Comparison of ENCODE assay signal across 8 cellular contexts in genomic region chr18:45690975-45691815, GRCh38. TPM values are rescaled to one million over a fixed set of nuclear protein-coding genes. Genes with fewer than 3 reads are reported as not detected.
DNase-seq lines count a peak whose midpoint lies in the region; ATAC-seq and TF ChIP-seq lines count a peak whose summit lies in the region.

No MANE protein-coding gene starts in this region.

- H3K27me3 ChIP-seq in KMS-11 (ENCODE audit: insufficient read depth, low read depth): no peaks in the 10 kb centered on the region
- no peaks in the 10 kb centered on the region for H3K27me3 ChIP-seq in testis

- no peak overlapping the region for H3K27ac ChIP-seq in KMS-11
- H3K27ac ChIP-seq in testis: no peak overlapping the region

- no peaks in the 10 kb centered on the region for H3K9me3 ChIP-seq in testis

- 10 to 13% methylated on average over 12 of the region's 12 CpGs for WGBS in testis, 2 donors

- no peaks in the 10 kb centered on the region for H4K20me1 ChIP-seq in KMS-11 (ENCODE audit: insufficient read depth)

- H3K4me1 ChIP-seq in KMS-11 (ENCODE audit: low read depth, poor library complexity, severe bottlenecking): peaks cover 33% of the 10 kb centered on the region
- peaks cover 4% of the 10 kb centered on the region for H3K4me1 ChIP-seq in testis

- TF ChIP-seq POLR2A in testis (IDR thresholded peaks at IDR 0.05): no peak

- H3K36me3 ChIP-seq in KMS-11 (ENCODE audit: insufficient read depth) (no peaks in the 10 kb centered on the region), testis (ENCODE audit: low read depth, missing control alignments) (no peaks in the 10 kb centered on the region)

- intact Hi-C loops in testis (cut with DNase I; ENCODE audit: low total_unique reads): loop anchor here (10.0 kb wide), 1 partner anchor 194 kb away; no protein-coding TSS in a partner anchor

- TF ChIP-seq CTCF in KMS-11 (conservative IDR thresholded peaks at IDR 0.05; ENCODE audit: low read depth, low read length) (peak; percentile 97), testis (IDR thresholded peaks at IDR 0.05) (peak; percentile 54 to 71 (median 69))

- H3K4me3 ChIP-seq in KMS-11 (IDR thresholded peaks at IDR 0.05; ENCODE audit: insufficient read depth, low read depth, low read length) (no peak overlapping the region), testis (no peak overlapping the region)

- DNase-seq in DMS 273 (lab: John Stamatoyannopoulos, UW; ENCODE audit: unreplicated experiment) (peak; percentile 89), RKO (ENCODE audit: low spot score) (peak; percentile 70), foreskin melanocyte (peak; percentile 59), non-pigmented ciliary epithelial cell (ENCODE audit: low read depth) (peak; percentile 35), testis (peak; percentile 87)
- peak; percentile 49 to 64 for DNase-seq in activated T-helper 1 cell treated with anti-CD3 and anti-CD28 coated beads, Interleukin-2, amount 50 U/mL, for 16 hours (ENCODE audit: low read depth in 1 of 2, low spot score in 1 of 2)

- no peaks in the 10 kb centered on the region for H3K79me2 ChIP-seq in KMS-11 (ENCODE audit: insufficient read depth, low read depth)

- no peak overlapping the region; the same call in 1 of the 2 replicates for H2AFZ ChIP-seq in KMS-11 (ENCODE audit: low read depth)

- H3K4me2 ChIP-seq in KMS-11: no peak overlapping the region

- no peak for ATAC-seq in GM21619 (IDR thresholded peaks at IDR 0.05; ENCODE audit: unreplicated experiment)

- no peak overlapping the region for H3K9ac ChIP-seq in KMS-11

RNA-seq across cellular contexts. Expression of gene SLC14A1, which starts 32.8 kb away (rescaled TPM):
- under 1 TPM in 1 of 2 donors, not detected in 1; 0.50 TPM for total RNA-seq in testis
- polyA plus RNA-seq in testis (ENCODE audit: insufficient read depth, low read depth, low replicate concordance): 0.73 TPM

Comparison
In these comparisons a context has a peak if more than half of its experiments do, and no peak if none do; other contexts are left out.
1. DNase-seq: peak in every context shown above with its lines; median percentile 89 in DMS 273; 87 in testis; 70 in RKO; 59 in foreskin melanocyte; 56 in activated T-helper 1 cell treated with anti-CD3 and anti-CD28 coated beads, Interleukin-2, amount 50 U/mL, for 16 hours; 35 in non-pigmented ciliary epithelial cell.